In genomic region chr2:234672498-234673150, GRCh38 we compare ENCODE assay signal across 17 cellular contexts.
DNase-seq lines count a peak whose midpoint lies in the region; TF ChIP-seq lines count a peak whose summit lies in the region.
"Had no signal": no experiment of that assay in that cellular context is flagged by ENCODE, and none has a peak within 500 bp of the region (broad histone marks: within the 10 kb centered on the region; RNA-seq: fewer than 3 reads in every experiment).

No MANE protein-coding gene starts in this region.

- no peak for TF ChIP-seq CTCF in fibroblast of villous mesenchyme (IDR thresholded peaks at IDR 0.05; ENCODE audit: insufficient read depth, low read depth, low read length)

- H4K20me1 ChIP-seq in GM23248 (ENCODE audit: insufficient read depth) = no peaks in the 10 kb centered on the region

- DNase-seq in EL = peak; percentile 6
- DNase-seq in RPMI7951 (ENCODE audit: low read depth) = peak; percentile 60
- peak; percentile 30 for DNase-seq in fibroblast of villous mesenchyme (ENCODE audit: low read depth)
- DNase-seq in lung microvascular endothelial cell (ENCODE audit: low read depth in 2 of 2) = peak; percentile 11 to 56
- no peak for DNase-seq in activated naive CD4-positive, alpha-beta T cell treated with anti-CD3 and anti-CD28 coated beads, Interleukin-2, amount 50 U/mL, for 16 hours
- DNase-seq in activated CD4-positive, alpha-beta T cell treated with anti-CD3 and anti-CD28 coated beads for 48 hours = no peak
- no peak for DNase-seq in GM23248
- DNase-seq in T1000 (lab: John Stamatoyannopoulos, UW) = no peak
- DNase-seq: CD4-positive, alpha-beta T cell; DMS53; H7; KBM-7; NCI-H1105; NCI-H2081; NCI-H774; SHP77; SK-N-SH had no signal

- H3K27me3 ChIP-seq in GM23248 (replicated peaks; ENCODE audit: insufficient read depth) = no peaks in the 10 kb centered on the region

- in situ Hi-C loops in GM23248 (cut with MboI) = no loop called here

- peaks cover 37% of the 10 kb centered on the region for H3K4me1 ChIP-seq in GM23248 (ENCODE audit: insufficient read depth)

- H3F3A ChIP-seq in GM23248 (ENCODE audit: insufficient read depth) = peaks cover 21% of the 10 kb centered on the region

- no peak overlapping the region for H3K27ac ChIP-seq in GM23248

- H2AFZ ChIP-seq in GM23248 = no peak overlapping the region

- no peak overlapping the region for H3K4me2 ChIP-seq in GM23248 (ENCODE audit: unreplicated experiment)
- H3K4me2 ChIP-seq: SK-N-SH had no signal

- H3K4me3 ChIP-seq in fibroblast of villous mesenchyme (ENCODE audit: low read depth, low read length) (no peak overlapping the region), GM23248 (no peak overlapping the region)

- no peaks in the 10 kb centered on the region for H3K36me3 ChIP-seq in GM23248 (ENCODE audit: low read depth)

- H3K9ac ChIP-seq in GM23248 = no peak overlapping the region
- H3K9ac ChIP-seq: SK-N-SH had no signal

- 66 to 68% methylated on average over 8 of the region's 8 CpGs for WGBS in GM23248 (ENCODE audit: low coverage in 1 of 2, low lambda C conversion rate in 2 of 2, missing lambda C conversion rate in 2 of 2), 2 experiments

- H3K9me2 ChIP-seq in GM23248 (ENCODE audit: insufficient read depth) = peaks cover 3% of the 10 kb centered on the region; the same call in 1 of the 2 replicates
- H3K9me2 ChIP-seq: SK-N-SH had no signal

- no peaks in the 10 kb centered on the region for H3K9me3 ChIP-seq in GM23248 (ENCODE audit: low read depth)
- H3K9me3 ChIP-seq: SK-N-SH had no signal

- H3K79me2 ChIP-seq in GM23248 (ENCODE audit: insufficient read depth) = no peaks in the 10 kb centered on the region

Comparison
In these comparisons a context has a peak if more than half of its experiments do, and no peak if none do; other contexts are left out.
1. DNase-seq: peak in EL (single experiment), RPMI7951 (single experiment), fibroblast of villous mesenchyme (single experiment) and lung microvascular endothelial cell (2 of 2); none in activated naive CD4-positive, alpha-beta T cell treated with anti-CD3 and anti-CD28 coated beads, Interleukin-2, amount 50 U/mL, for 16 hours (single experiment), activated CD4-positive, alpha-beta T cell treated with anti-CD3 and anti-CD28 coated beads for 48 hours (single experiment), GM23248 (single experiment) and T1000 (single experiment).